16 cellular contexts compared by ENCODE assay signal in the genomic region with DNA sequence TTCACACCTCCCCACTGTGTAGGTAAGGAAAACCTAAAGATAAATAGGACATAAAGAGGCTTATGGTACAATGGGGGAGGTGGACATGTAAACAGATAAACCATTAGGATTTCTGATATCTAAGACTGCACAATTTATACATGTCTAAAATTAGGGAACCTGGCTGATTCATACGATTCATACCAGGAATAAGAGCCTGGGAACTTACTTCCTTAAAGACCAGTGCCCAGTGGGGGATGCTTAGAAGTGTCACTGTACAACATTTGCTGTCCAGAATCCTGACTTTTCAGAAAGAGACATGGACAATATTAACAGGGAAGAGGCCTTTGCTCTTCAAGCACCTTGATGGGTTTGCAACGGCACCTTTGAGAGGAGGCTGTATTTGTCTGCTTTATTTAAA.
A peak's percentile ranks its signal among the peaks of the same experiment; 100 is the strongest.
DNase-seq lines count a peak whose midpoint lies in the region; ATAC-seq and TF ChIP-seq lines count a peak whose summit lies in the region.
"Had no signal": no experiment of that assay in that cellular context is flagged by ENCODE, and none has a peak within 500 bp of the region (broad histone marks: within the 10 kb centered on the region; RNA-seq: fewer than 3 reads in every experiment).

No MANE protein-coding gene starts in this region.

- H3K27ac ChIP-seq in SJCRH30, result peak overlapping the region; percentile 12; the same call in 1 of the 2 replicates
- no peak overlapping the region for H3K27ac ChIP-seq in endodermal cell (ENCODE audit: low read depth, low read length)
- no peak overlapping the region for H3K27ac ChIP-seq in neural progenitor cell
- H3K27ac ChIP-seq: A549 had no signal

- H3K9me3 ChIP-seq in SJCRH30 (replicated peaks) (no peaks in the 10 kb centered on the region), endodermal cell (ENCODE audit: control insufficient read depth, low read length) (no peaks in the 10 kb centered on the region), neural progenitor cell (ENCODE audit: low read depth) (no peaks in the 10 kb centered on the region)
- H3K9me3 ChIP-seq: A549 had no signal

- ATAC-seq in GM21526 (IDR thresholded peaks at IDR 0.05; ENCODE audit: low FRiP score, unreplicated experiment) (no peak), HG03095 (IDR thresholded peaks at IDR 0.05; ENCODE audit: unreplicated experiment) (no peak)
- ATAC-seq: A549, HepG2 had no signal

- H3K9me3 Mint-ChIP-seq in endodermal cell (peaks cover under 1% of the 10 kb centered on the region), neural progenitor cell (peaks cover 1% of the 10 kb centered on the region)

- H3K4me1 Mint-ChIP-seq in endodermal cell (peaks cover 42% of the 10 kb centered on the region), neural progenitor cell (peaks cover 39% of the 10 kb centered on the region)

- H3K36me3 Mint-ChIP-seq in endodermal cell (ENCODE audit: low read depth), result no peaks in the 10 kb centered on the region
- no peaks in the 10 kb centered on the region for H3K36me3 Mint-ChIP-seq in neural progenitor cell

- H3K4me3 Mint-ChIP-seq in endodermal cell, result no peak overlapping the region
- peak overlapping the region; percentile 22 for H3K4me3 Mint-ChIP-seq in neural progenitor cell

- H3K9ac ChIP-seq in endodermal cell (ENCODE audit: extremely low read depth, low read length, poor library complexity, severe bottlenecking) (no peak overlapping the region), neural progenitor cell (no peak overlapping the region)

- 91 to 94% methylated on average over 2 of the region's 2 CpGs for WGBS in endodermal cell (ENCODE audit: insufficient coverage in 1 of 2, insufficient read length in 1 of 2), 2 experiments

- peaks cover 5% of the 10 kb centered on the region for H3K27me3 Mint-ChIP-seq in endodermal cell (ENCODE audit: insufficient read depth)
- peaks cover 17% of the 10 kb centered on the region for H3K27me3 Mint-ChIP-seq in neural progenitor cell (ENCODE audit: insufficient read depth, low read depth)

- no peak overlapping the region for H3K4me3 ChIP-seq in SJCRH30
- H3K4me3 ChIP-seq in endodermal cell (ENCODE audit: low read length), result peak overlapping the region; percentile 31
- no peak overlapping the region for H3K4me3 ChIP-seq in neural progenitor cell
- H3K4me3 ChIP-seq: A549 had no signal

- no peak for TF ChIP-seq CTCF in endodermal cell (conservative IDR thresholded peaks at IDR 0.05)
- TF ChIP-seq CTCF in neural progenitor cell (IDR thresholded peaks at IDR 0.05), result no peak

- H3K27me3 ChIP-seq in SJCRH30, result no peaks in the 10 kb centered on the region
- no peaks in the 10 kb centered on the region for H3K27me3 ChIP-seq in endodermal cell (ENCODE audit: control insufficient read depth, insufficient read depth, low read length, poor library complexity, severe bottlenecking)
- no peaks in the 10 kb centered on the region for H3K27me3 ChIP-seq in neural progenitor cell

- no peaks in the 10 kb centered on the region for H4K20me1 ChIP-seq in neural progenitor cell (ENCODE audit: low read depth)

- H3K79me2 ChIP-seq in neural progenitor cell (ENCODE audit: low read depth), result no peaks in the 10 kb centered on the region

- peak overlapping the region; percentile 34 for H3K27ac Mint-ChIP-seq in endodermal cell
- no peak overlapping the region for H3K27ac Mint-ChIP-seq in neural progenitor cell

- no peak overlapping the region for H2AFZ ChIP-seq in neural progenitor cell (replicated peaks)

- H3K4me1 ChIP-seq in SJCRH30, result peaks cover 9% of the 10 kb centered on the region; the same call in 1 of the 2 replicates
- H3K4me1 ChIP-seq in endodermal cell (ENCODE audit: control insufficient read depth, insufficient read depth, low read length), result peaks cover 13% of the 10 kb centered on the region
- peaks cover 27% of the 10 kb centered on the region for H3K4me1 ChIP-seq in neural progenitor cell
- H3K4me1 ChIP-seq: A549 had no signal

- DNase-seq in CD1c-positive myeloid dendritic cell (ENCODE audit: extremely low spot score) (peak; percentile 62), SJCRH30 (no peak), endodermal cell (no peak), neural progenitor cell (ENCODE audit: low spot score) (no peak), DMS79 treated with DMSO at 0.1 percent for 48 hours (lab: John Stamatoyannopoulos, UW) (no peak)
- DNase-seq: C1 segment of cervical spinal cord, DMS 273 treated with DMSO at 0.1 percent for 48 hours, GOT3, NCI-H1048, NCI-H2227 treated with DMSO at 0.1 percent for 48 hours, NCI-H524, Right ventricle myocardium superior had no signal

- no peak overlapping the region for H3K4me2 ChIP-seq in neural progenitor cell

- no peaks in the 10 kb centered on the region for H3K36me3 ChIP-seq in SJCRH30
- H3K36me3 ChIP-seq in endodermal cell (ENCODE audit: control insufficient read depth, insufficient read depth, low read length), result no peaks in the 10 kb centered on the region
- H3K36me3 ChIP-seq in neural progenitor cell, result no peaks in the 10 kb centered on the region

- H3F3A ChIP-seq in neural progenitor cell (ENCODE audit: low read depth), result peaks cover 16% of the 10 kb centered on the region
